Comparison of ENCODE assay signal across 8 cellular contexts in the genomic region with DNA sequence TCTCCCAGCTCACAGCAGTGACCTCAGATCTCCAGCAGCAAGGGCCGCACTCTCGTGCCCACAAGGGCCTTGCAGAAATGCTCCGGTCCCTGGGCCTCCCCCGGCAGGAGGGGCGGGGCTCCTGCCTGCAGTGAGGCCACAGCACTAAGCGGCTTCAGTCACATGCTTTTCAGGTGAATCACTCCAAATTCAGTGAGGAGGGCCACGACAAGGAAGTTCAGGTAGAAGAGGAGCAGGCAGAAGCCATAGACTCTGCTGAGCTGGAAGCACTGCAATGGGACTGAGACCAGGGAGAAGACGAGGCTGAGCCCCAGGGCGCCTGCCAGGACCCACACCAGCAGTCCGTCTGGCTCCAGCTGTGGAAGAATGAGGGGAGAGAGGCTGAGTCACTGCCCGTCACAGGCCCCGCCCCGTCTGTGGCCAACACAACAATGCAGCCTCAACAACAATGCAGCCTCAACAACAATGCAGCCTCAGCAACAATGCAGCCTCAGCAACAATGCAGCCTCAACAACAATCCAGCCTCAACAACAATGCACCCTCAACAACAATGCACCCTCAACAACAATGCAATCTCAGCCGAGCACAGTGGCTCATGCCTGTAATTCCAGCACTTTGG. TPM values are rescaled to one million over a fixed set of nuclear protein-coding genes. Genes with fewer than 3 reads are reported as not detected.
DNase-seq lines count a peak whose midpoint lies in the region; ATAC-seq and TF ChIP-seq lines count a peak whose summit lies in the region.

No MANE protein-coding gene starts in this region.

- intact Hi-C loops in PC-3 (cut with micrococcal nuclease) (loop anchor here (1.0 to 5.0 kb wide), 2 partner anchors 57 to 102 kb away; no protein-coding TSS in a partner anchor), esophagus squamous epithelium (cut with DNase I) (no loop called here)

- peak overlapping the region; percentile 57 for H3K4me2 ChIP-seq in PC-3 (ENCODE audit: low read length)

- H3K9me2 ChIP-seq in PC-3 (replicated peaks; ENCODE audit: low read length): no peaks in the 10 kb centered on the region

- H3K9ac ChIP-seq in PC-3 (ENCODE audit: low read length): peak overlapping the region; percentile 44

- peak overlapping the region; percentile 10; the same call in 1 of the 2 replicates for H3K4me3 ChIP-seq in PC-3 (ENCODE audit: low read length)
- H3K4me3 ChIP-seq in esophagus squamous epithelium: no peak overlapping the region

- H3K27ac ChIP-seq in PC-3 (ENCODE audit: low read length) (peak overlapping the region; percentile 83), esophagus squamous epithelium (peak overlapping the region; percentile 59 to 74 (median 70))

- peak overlapping the region; percentile 59 for H2AFZ ChIP-seq in PC-3 (ENCODE audit: low read length)

- no TSS peak for BruUV-seq in PC-3 (replicated peaks; lab: Mats Ljungman, UMichigan)

- WGBS in esophagus squamous epithelium, 2 donors: 34 to 41% methylated on average over 5 to 7 of the region's 14 CpGs

- peaks cover 17% of the 10 kb centered on the region for H3K4me1 ChIP-seq in PC-3 (ENCODE audit: insufficient read depth, low read length)
- peaks cover 9 to 33% (median 15%) of the 10 kb centered on the region in 3 donors for H3K4me1 ChIP-seq in esophagus squamous epithelium

- TF ChIP-seq CTCF in PC-3 (conservative IDR thresholded peaks at IDR 0.05; ENCODE audit: low read depth, low read length) (no peak), esophagus squamous epithelium (IDR thresholded peaks at IDR 0.05) (no peak)

- POLR2A ChIA-PET in PC-3 (lab: Charles Lee; ENCODE audit: unreplicated experiment): no interaction called here

- H3K9me3 ChIP-seq in PC-3 (ENCODE audit: low read length) (no peaks in the 10 kb centered on the region), esophagus squamous epithelium (no peaks in the 10 kb centered on the region)

- CTCF ChIA-PET in PC-3 (lab: Charles Lee): interaction anchor here (0.5 kb wide), 1 partner anchor 103 kb away, joined by 3 read pairs; no protein-coding TSS in a partner anchor

- H3F3A ChIP-seq in PC-3 (ENCODE audit: low read length, unreplicated experiment): no peaks in the 10 kb centered on the region

- DNase-seq in DMS53 (lab: John Stamatoyannopoulos, UW): peak; percentile 87
- DNase-seq in PC-3: peak; percentile 94
- DNase-seq in esophagus squamous epithelium (lab: John Stamatoyannopoulos, UW): no peak
- DNase-seq in non-pigmented ciliary epithelial cell (ENCODE audit: low read depth): peak; percentile 35
- DNase-seq in retina: no peak
- no peak for DNase-seq in SKM-1 treated with dmso at 0.1 percent for 144 hours (lab: John Stamatoyannopoulos, UW; ENCODE audit: unreplicated experiment)
- DNase-seq in NCI-H2081 treated with DMSO at 0.1 percent for 48 hours (lab: John Stamatoyannopoulos, UW): no peak

- no peaks in the 10 kb centered on the region for H3K27me3 ChIP-seq in PC-3 (ENCODE audit: low read length)
- H3K27me3 ChIP-seq in esophagus squamous epithelium: no peaks in the 10 kb centered on the region

- no peak for TF ChIP-seq POLR2A in esophagus squamous epithelium (IDR thresholded peaks at IDR 0.05)

- no peaks in the 10 kb centered on the region for H4K20me1 ChIP-seq in PC-3 (ENCODE audit: low read length)

- ATAC-seq in PC-3 (peak; percentile 91), HG02588 (IDR thresholded peaks at IDR 0.05; ENCODE audit: unreplicated experiment) (no peak)

- H3K36me3 ChIP-seq in PC-3 (ENCODE audit: low read depth, low read length): peaks cover 2% of the 10 kb centered on the region; the same call in 1 of the 2 replicates
- H3K36me3 ChIP-seq in esophagus squamous epithelium: peaks cover 6 to 76% (median 9%) of the 10 kb centered on the region in 3 donors

- H3K79me2 ChIP-seq in PC-3 (ENCODE audit: low read length): no peaks in the 10 kb centered on the region

RNA-seq across cellular contexts. Expression of a gene that starts 35.2 kb away (rescaled TPM):
- 34.1 and 50.2 TPM in 2 replicates for total RNA-seq in PC-3 (2014; rRNA removed)
- 10 to 100 TPM; 19.6 to 31.9 (median 28.5) TPM for total RNA-seq in esophagus squamous epithelium

RNA-seq across cellular contexts. Expression of a gene that starts 58.7 kb away (rescaled TPM):
- total RNA-seq in PC-3 (2014; rRNA removed) (18.8 and 38.1 TPM in 2 replicates), esophagus squamous epithelium (10 to 100 TPM; 14.3 to 22.0 (median 17.1) TPM)

Comparison
In these comparisons a context has a peak if more than half of its experiments do, and no peak if none do; other contexts are left out.
1. DNase-seq: peak in DMS53 (single experiment), PC-3 (single experiment) and non-pigmented ciliary epithelial cell (single experiment); none in esophagus squamous epithelium (single experiment), retina (single experiment), SKM-1 treated with dmso at 0.1 percent for 144 hours (single experiment) and NCI-H2081 treated with DMSO at 0.1 percent for 48 hours (single experiment).